Comparison of ENCODE assay signal across 22 cellular contexts in the genomic region with DNA sequence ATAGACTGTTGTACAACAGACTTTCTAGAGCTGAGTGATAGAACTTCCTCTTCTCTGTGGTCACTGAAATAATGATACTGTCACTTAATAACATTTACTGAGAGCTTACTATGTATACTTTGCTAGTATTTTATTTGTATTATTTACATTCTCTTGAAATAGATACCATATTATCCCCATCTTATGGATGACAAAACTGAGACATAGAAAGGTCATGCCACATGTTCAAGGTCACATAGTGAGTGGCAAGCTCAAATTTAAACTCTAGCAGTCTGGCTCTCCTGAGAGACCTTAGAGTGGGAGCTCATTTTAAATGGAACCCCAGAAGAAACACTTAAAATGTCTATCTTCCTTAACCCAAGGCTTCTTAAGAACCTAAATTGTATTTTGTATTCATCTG.
"Had no signal": no experiment of that assay in that cellular context is flagged by ENCODE, and none has a peak within 500 bp of the region (broad histone marks: within the 10 kb centered on the region; RNA-seq: fewer than 3 reads in every experiment).

No MANE protein-coding gene starts in this region.

- H3K27me3 ChIP-seq: colonic mucosa, esophagus squamous epithelium, gastrocnemius medialis, left lung had no signal

- H3K4me1 ChIP-seq: colonic mucosa, esophagus squamous epithelium, gastrocnemius medialis, heart right ventricle, left lung, lower lobe of right lung had no signal

- H3K27ac ChIP-seq: colonic mucosa, epithelial cell of prostate, esophagus squamous epithelium, gastrocnemius medialis, heart right ventricle, left lung, lower lobe of right lung had no signal

- H3K9me3 ChIP-seq: colonic mucosa, esophagus squamous epithelium, gastrocnemius medialis, heart right ventricle, left lung, lower lobe of right lung, mucosa of descending colon had no signal

- H3K36me3 ChIP-seq: colonic mucosa, esophagus squamous epithelium, gastrocnemius medialis, heart right ventricle, left lung, lower lobe of right lung had no signal

- DNase-seq: colonic mucosa; cortex of kidney; effector CD8-positive, alpha-beta T cell; effector memory CD8-positive, alpha-beta T cell; endodermal cell; erythroblast; esophagus squamous epithelium; foreskin fibroblast; foreskin melanocyte; gastrocnemius medialis; glutamatergic neuron; head of caudate nucleus; heart right ventricle; hippocampal formation; left cardiac atrium; left lung; left ventricle myocardium superior; lower lobe of right lung; mesenchymal stem cell; mucosa of descending colon; naive B cell had no signal

- H3K4me3 ChIP-seq: colonic mucosa, esophagus squamous epithelium, gastrocnemius medialis, heart right ventricle, left lung, lower lobe of right lung, mucosa of descending colon had no signal
